In genomic region chr22:30287626-30288413, GRCh38 we compare ENCODE assay signal across 8 cellular contexts.
DNase-seq lines count a peak whose midpoint lies in the region; ATAC-seq lines count a peak whose summit lies in the region.

No MANE protein-coding gene starts in this region.

- H3K27ac ChIP-seq in cingulate gyrus (ENCODE audit: low read depth, low read length), result peak overlapping the region; percentile 85

- ATAC-seq in HG02970 (IDR thresholded peaks at IDR 0.05; ENCODE audit: low FRiP score, unreplicated experiment), result no peak

- DNase-seq in activated gamma-delta T cell treated with Interleukin-2 at 50 U/mL for 16 hours (peak; percentile 92), activated gamma-delta T cell (lab: John Stamatoyannopoulos, UW) (no peak), NCI-H345 treated with DMSO at 0.1 percent for 48 hours (lab: John Stamatoyannopoulos, UW; ENCODE audit: unreplicated experiment) (peak; percentile 11), kidney glomerular epithelial cell (lab: John Stamatoyannopoulos, UW) (peak; percentile 80)
- DNase-seq in activated CD4-positive, alpha-beta T cell treated with anti-CD3 and anti-CD28 coated beads for 4 hours, result peak; percentile 88 to 94
- DNase-seq in stimulated activated CD4-positive, alpha-beta T cell treated with anti-CD3 and anti-CD28 coated beads, Interleukin-15, amount 100 ng/mL, for 1 hour (ENCODE audit: low read depth in 1 of 2, low spot score in 1 of 2), result peak; percentile 80 to 82
